Comparison of ENCODE assay signal across 22 cellular contexts in the genomic region with DNA sequence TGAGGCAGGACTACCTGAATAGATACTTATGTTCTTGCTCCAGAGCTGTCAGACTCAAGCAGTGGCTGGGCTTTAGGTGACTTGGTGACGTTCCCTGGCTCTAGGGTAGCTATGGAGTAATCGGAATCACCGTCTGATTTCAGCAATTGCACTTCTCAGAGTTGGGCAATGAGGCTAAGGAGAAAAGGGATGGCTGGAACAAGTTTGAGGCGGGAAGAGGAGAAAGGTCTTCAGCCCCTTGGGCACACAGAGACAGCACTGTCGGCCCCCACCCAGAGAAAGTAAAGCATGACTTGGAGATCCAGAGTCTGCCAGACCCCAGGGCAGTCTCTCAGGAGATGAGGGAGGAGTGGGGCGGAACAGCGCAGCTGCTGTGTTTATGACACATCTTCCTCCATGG.
DNase-seq lines count a peak whose midpoint lies in the region; ATAC-seq and TF ChIP-seq lines count a peak whose summit lies in the region.
"Had no signal": no experiment of that assay in that cellular context is flagged by ENCODE, and none has a peak within 500 bp of the region (broad histone marks: within the 10 kb centered on the region; RNA-seq: fewer than 3 reads in every experiment).

No MANE protein-coding gene starts in this region.

- H3K4me1 ChIP-seq in adrenal gland (replicated peaks in 1 of 2) (peaks cover 28 to 65% of the 10 kb centered on the region in 2 donors), psoas muscle (peaks cover 27% of the 10 kb centered on the region), upper lobe of left lung (peaks cover 3 to 21% (median 11%) of the 10 kb centered on the region in 4 donors)
- H3K4me1 ChIP-seq: parathyroid adenoma, SJSA1 had no signal

- TF ChIP-seq POLR2A in adrenal gland (IDR thresholded peaks at IDR 0.05) = no peak
- TF ChIP-seq POLR2A in upper lobe of left lung (IDR thresholded peaks at IDR 0.05) = no peak

- H3K27me3 ChIP-seq in adrenal gland (no peaks in the 10 kb centered on the region), psoas muscle (ENCODE audit: insufficient read depth in 3 of 3, low read length in 2 of 3) (no peaks in the 10 kb centered on the region), upper lobe of left lung (no peaks in the 10 kb centered on the region)
- H3K27me3 ChIP-seq: Peyer's patch, SJSA1 had no signal

- H3K27ac ChIP-seq in adrenal gland (peak overlapping the region in 3 of 5 donors; percentile 11 to 68 (median 68)), psoas muscle (peak overlapping the region; percentile 70), upper lobe of left lung (peak overlapping the region in 3 of 4 donors; percentile 18 to 49 (median 42))
- H3K27ac ChIP-seq: parathyroid adenoma, Peyer's patch, SJSA1 had no signal

- H3K36me3 ChIP-seq in adrenal gland (replicated peaks in 1 of 2) (no peaks in the 10 kb centered on the region), psoas muscle (ENCODE audit: insufficient read depth in 1 of 2, low read depth in 1 of 2) (no peaks in the 10 kb centered on the region), upper lobe of left lung (no peaks in the 10 kb centered on the region)
- H3K36me3 ChIP-seq: Peyer's patch, SJSA1 had no signal

- peak; percentile 62 for ATAC-seq in Right ventricle myocardium superior (ENCODE audit: poor library complexity)
- peak; percentile 37 to 61 (median 44) for ATAC-seq in psoas muscle
- ATAC-seq in upper lobe of left lung (ENCODE audit: low FRiP score in 2 of 2) = peak in 1 of 2 donors; percentile 25
- ATAC-seq: activated naive CD4-positive, alpha-beta T cell treated with anti-CD3 and anti-CD28 coated beads, Interleukin-2, amount 50 U/mL, for 72 hours; activated T-helper 17 cell treated with anti-CD3 and anti-CD28 coated beads, Interleukin-2, amount 50 U/mL, for 72 hours; stimulated activated naive CD8-positive, alpha-beta T cell treated with anti-CD3 and anti-CD28 coated beads, Interleukin-15, amount 100 ng/mL, for 72 hours had no signal

- DNase-seq in adrenal gland (no peak), Right ventricle myocardium superior (peak; percentile 43), psoas muscle (peak; percentile 51 to 84), upper lobe of left lung (peak in 1 of 2 donors; percentile 35), 8988T (no peak), C1 segment of cervical spinal cord (lab: John Stamatoyannopoulos, UW) (no peak), posterior vena cava (ENCODE audit: low spot score) (no peak)
- DNase-seq: activated CD4-positive, alpha-beta memory T cell treated with anti-CD3 and anti-CD28 coated beads, Interleukin-2, amount 10 ng/mL, durations not matched to agents 7 days and 5 days; activated CD4-positive, CD25-positive, alpha-beta regulatory T cell treated with anti-CD3 and anti-CD28 coated beads, Interleukin-2, amount 50 U/mL, for 72 hours; H7; NCI-H1694 treated with DMSO at 0.1 percent for 48 hours; NCI-H526 treated with DMSO at 0.1 percent for 48 hours; nephron progenitor cell; Peyer's patch; stimulated activated naive CD8-positive, alpha-beta T cell treated with anti-CD3 and anti-CD28 coated beads, Interleukin-15, amount 100 ng/mL, for 72 hours; T-helper 1 cell had no signal

- 87 to 94% (median 91%) methylated on average over 7 of the region's 7 CpGs for WGBS in adrenal gland, 4 donors
- WGBS in psoas muscle, 3 donors = 77 to 81% (median 79%) methylated on average over 7 of the region's 7 CpGs
- 68 to 76% methylated on average over 7 of the region's 7 CpGs for WGBS in upper lobe of left lung, 2 donors

- TF ChIP-seq CTCF in adrenal gland (IDR thresholded peaks at IDR 0.05) = no peak
- TF ChIP-seq CTCF in psoas muscle (IDR thresholded peaks at IDR 0.05) = no peak
- no peak for TF ChIP-seq CTCF in upper lobe of left lung (IDR thresholded peaks at IDR 0.05)

- no peak for TF ChIP-seq EP300 in upper lobe of left lung (IDR thresholded peaks at IDR 0.05)

- intact Hi-C loops in adrenal gland (cut with DNase I) = no loop called here
- intact Hi-C loops in Right ventricle myocardium superior (cut with DNase I) = no loop called here
- intact Hi-C loops in psoas muscle (cut with DNase I) = no loop called here
- intact Hi-C loops in posterior vena cava (cut with DNase I) = no loop called here

- H3K4me3 ChIP-seq in adrenal gland (no peak overlapping the region), psoas muscle (no peak overlapping the region), upper lobe of left lung (no peak overlapping the region)
- H3K4me3 ChIP-seq: lung, Peyer's patch, SJSA1, skin epidermis had no signal

- H3K9me3 ChIP-seq in adrenal gland (replicated peaks in 1 of 3) (no peaks in the 10 kb centered on the region), psoas muscle (no peaks in the 10 kb centered on the region), upper lobe of left lung (no peaks in the 10 kb centered on the region)
- H3K9me3 ChIP-seq: Peyer's patch, SJSA1 had no signal

Comparison
In these comparisons a context has a peak if more than half of its experiments do, and no peak if none do; other contexts are left out.
1. DNase-seq: peak in Right ventricle myocardium superior (single experiment) and psoas muscle (2 of 2); none in adrenal gland (0 of 7), 8988T (single experiment), C1 segment of cervical spinal cord (0 of 14) and posterior vena cava (single experiment).
2. Peak in every context shown above with its lines, with median percentiles within 50 percentile points of each other: H3K27ac ChIP-seq.